ENCODE assay signal across 1 cellular context in genomic region chrX:37690123-37690522, GRCh38.
TF ChIP-seq lines count a peak whose summit lies in the region.

No MANE protein-coding gene starts in this region.

TF ChIP-seq in K562, 482 proteins besides CTCF, POLR2A, EP300 and RAD21 (continued from another document):
- no peak for TF ChIP-seq ARNT (IDR thresholded peaks at IDR 0.05)
- TF ChIP-seq ETV5 (CRISPR knock-in tag; IDR thresholded peaks at IDR 0.05; ENCODE audit: low read depth): no peak
- TF ChIP-seq ZNF644 (tag; IDR thresholded peaks at IDR 0.05; ENCODE audit: low read depth): no peak
- TF ChIP-seq, protein P1, sequence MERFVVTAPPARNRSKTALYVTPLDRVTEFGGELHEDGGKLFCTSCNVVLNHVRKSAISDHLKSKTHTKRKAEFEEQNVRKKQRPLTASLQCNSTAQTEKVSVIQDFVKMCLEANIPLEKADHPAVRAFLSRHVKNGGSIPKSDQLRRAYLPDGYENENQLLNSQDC (CRISPR knock-in tag; IDR thresholded peaks at IDR 0.05): no peak
- peak; percentile 56; the same call in 1 of the 2 replicates for TF ChIP-seq TEAD4 (IDR thresholded peaks at IDR 0.05; ENCODE audit: low read length)
- no peak for TF ChIP-seq TEAD4 (CRISPR knock-in tag; IDR thresholded peaks at IDR 0.05; ENCODE audit: borderline replicate concordance)
- no peak for TF ChIP-seq MAZ (CRISPR knock-in tag; conservative IDR thresholded peaks at IDR 0.05 in 1 of 2, IDR thresholded peaks at IDR 0.05 in 1 of 2)
- no peak for TF ChIP-seq ZNF407 (IDR thresholded peaks at IDR 0.05; ENCODE audit: low read depth)
- TF ChIP-seq RFX7 (CRISPR knock-in tag; IDR thresholded peaks at IDR 0.05): no peak
- peak; percentile 40; the same call in 1 of the 2 replicates for TF ChIP-seq ARID1B (IDR thresholded peaks at IDR 0.05)
- TF ChIP-seq CBX3 (IDR thresholded peaks at IDR 0.05; ENCODE audit: borderline replicate concordance in 1 of 2, low read length in 2 of 2): no peak
- no peak for TF ChIP-seq CHD1 (IDR thresholded peaks at IDR 0.05; ENCODE audit: low read length)
- no peak for TF ChIP-seq TRIM24 (IDR thresholded peaks at IDR 0.05)
- 0 out of 2 replicates have a peak, but pooled peaks have one; percentile 7 for TF ChIP-seq CBFA2T2 (conservative IDR thresholded peaks at IDR 0.05)
